10 cellular contexts compared by ENCODE assay signal in the genomic region with DNA sequence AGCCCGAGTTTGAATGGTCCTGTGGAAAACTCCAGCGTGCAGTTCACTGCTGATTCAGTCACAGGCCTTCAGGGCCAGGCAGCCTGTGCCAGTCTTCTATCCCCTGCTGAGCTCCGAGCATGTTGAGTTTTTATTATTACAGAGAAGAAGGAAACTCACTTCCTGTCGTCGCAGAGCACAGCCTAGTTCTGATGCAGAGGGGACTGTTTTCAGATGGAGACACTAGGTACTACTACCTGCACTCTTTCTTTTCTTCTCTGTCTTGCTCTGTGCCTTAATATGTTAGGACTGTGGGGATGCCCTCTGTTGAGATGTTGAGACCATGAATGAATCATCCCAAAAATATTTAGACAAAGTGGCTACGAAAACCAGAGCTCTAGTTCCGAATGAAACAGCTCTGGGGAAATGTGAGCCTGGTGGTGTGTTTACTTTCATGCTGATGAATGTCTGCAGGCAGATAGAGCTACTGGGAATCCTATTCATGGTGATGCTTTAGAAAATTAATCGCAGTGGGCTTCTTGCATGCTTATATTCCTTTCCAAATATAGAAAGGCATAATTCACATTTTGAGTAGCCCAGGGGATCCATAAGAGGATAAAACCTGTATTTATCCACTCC. TPM values are rescaled to one million over a fixed set of nuclear protein-coding genes. Genes with fewer than 3 reads are reported as not detected.
DNase-seq lines count a peak whose midpoint lies in the region; ATAC-seq and TF ChIP-seq lines count a peak whose summit lies in the region.
"Had no signal": no experiment of that assay in that cellular context is flagged by ENCODE, and none has a peak within 500 bp of the region (broad histone marks: within the 10 kb centered on the region; RNA-seq: fewer than 3 reads in every experiment).

No MANE protein-coding gene starts in this region.

- TF ChIP-seq EP300 in ovary (IDR thresholded peaks at IDR 0.05): no peak

- intact Hi-C loops in cardiac septum (cut with DNase I) (loop anchor here (5.0 kb wide), 1 partner anchor 88 kb away; no protein-coding TSS in a partner anchor), ovary (cut with DNase I) (loop anchor here in 1 of 4 donors (10.0 kb wide), 1 partner anchor 395 kb away; no protein-coding TSS in a partner anchor)

- peaks cover 66% of the 10 kb centered on the region for H3K4me1 Mint-ChIP-seq in osteocyte (ENCODE audit: unreplicated experiment)

- H3K27me3 Mint-ChIP-seq in osteocyte (ENCODE audit: unreplicated experiment): no peaks in the 10 kb centered on the region

- WGBS in ovary, 3 donors: 66 to 71% (median 69%) methylated on average over 8 of the region's 8 CpGs

- no peak overlapping the region for H3K27ac ChIP-seq in ovary
- H3K27ac ChIP-seq: gastrocnemius medialis had no signal

- peak overlapping the region; percentile 98 for H3K27ac Mint-ChIP-seq in osteocyte (ENCODE audit: unreplicated experiment)

- TF ChIP-seq CTCF in osteocyte (IDR thresholded peaks at IDR 0.05): no peak
- TF ChIP-seq CTCF in ovary (IDR thresholded peaks at IDR 0.05): no peak

- H3K4me3 ChIP-seq in ovary: no peak overlapping the region
- H3K4me3 ChIP-seq: gastrocnemius medialis had no signal

- no peaks in the 10 kb centered on the region for H3K36me3 Mint-ChIP-seq in osteocyte (ENCODE audit: unreplicated experiment)

- peak; percentile 80 for DNase-seq in ELR (ENCODE audit: low read depth)
- peak; percentile 23 for DNase-seq in NCI-H226
- DNase-seq in dedifferentiated amniotic fluid mesenchymal stem cell (ENCODE audit: extremely low spot score): peak; percentile 73
- no peak for DNase-seq in osteocyte (ENCODE audit: extremely low spot score, unreplicated experiment)
- no peak for DNase-seq in NCI-H774 (lab: John Stamatoyannopoulos, UW)
- no peak for DNase-seq in cardiac septum (ENCODE audit: low spot score)
- DNase-seq in ovary: no peak
- DNase-seq: gastrocnemius medialis had no signal

- H3K9me3 Mint-ChIP-seq in osteocyte (ENCODE audit: unreplicated experiment): no peaks in the 10 kb centered on the region

- H3K27me3 ChIP-seq in ovary: no peaks in the 10 kb centered on the region
- H3K27me3 ChIP-seq: gastrocnemius medialis had no signal

- no peaks in the 10 kb centered on the region for H3K9me3 ChIP-seq in ovary
- H3K9me3 ChIP-seq: gastrocnemius medialis had no signal

- H3K36me3 ChIP-seq in ovary: no peaks in the 10 kb centered on the region
- H3K36me3 ChIP-seq: gastrocnemius medialis had no signal

- no peak for TF ChIP-seq POLR2A in ovary (IDR thresholded peaks at IDR 0.05)

- ATAC-seq in GM21576 (IDR thresholded peaks at IDR 0.05; ENCODE audit: unreplicated experiment): no peak
- ATAC-seq: gastrocnemius medialis had no signal

- peaks cover 6% of the 10 kb centered on the region for H3K4me1 ChIP-seq in ovary (ENCODE audit: insufficient read depth)

- peak overlapping the region; percentile 66 for H3K4me3 Mint-ChIP-seq in osteocyte (ENCODE audit: unreplicated experiment)

RNA-seq across cellular contexts. Expression of a gene that starts 29.6 kb away (rescaled TPM):
- total RNA-seq in osteocyte (30.1 and 34.2 TPM in 2 replicates), cardiac septum (5.9 TPM), ovary (10 to 100 TPM in 5 of 7 donors, 1 to 10 TPM in 2; 8.0 to 18.3 (median 12.8) TPM)
- polyA plus RNA-seq in ovary: 10 to 100 TPM; 13.8 to 24.7 TPM

RNA-seq across cellular contexts. Expression of a gene that starts 42.2 kb away (rescaled TPM):
- 0.11 TPM in 1 of 2 replicates, not detected in the other for total RNA-seq in osteocyte
- not detected for total RNA-seq in cardiac septum
- 1 to 10 TPM in 3 of 7 donors, under 1 TPM in 3, not detected in 1; 0.13 to 5.7 (median 0.91) TPM for total RNA-seq in ovary
- under 1 TPM in 1 of 2 donors, not detected in 1; 0.01 TPM for polyA plus RNA-seq in ovary
- total RNA-seq: gastrocnemius medialis, temporal lobe had no signal

RNA-seq across cellular contexts. Expression of a gene that starts 45.5 kb away (rescaled TPM):
- total RNA-seq in osteocyte: not detected in 2 replicates
- 1,029 TPM for total RNA-seq in cardiac septum
- total RNA-seq in ovary: under 1 TPM in 6 of 7 donors, not detected in 1; 0.05 to 0.25 (median 0.12) TPM
- polyA plus RNA-seq in ovary: under 1 TPM in 1 of 2 donors, not detected in 1; 0.02 TPM
- total RNA-seq: temporal lobe had no signal

Comparison
In these comparisons a context has a peak if more than half of its experiments do, and no peak if none do; other contexts are left out.
1. DNase-seq: peak in ELR (single experiment), NCI-H226 (single experiment) and dedifferentiated amniotic fluid mesenchymal stem cell (single experiment); none in osteocyte (single experiment), NCI-H774 (single experiment), cardiac septum (single experiment) and ovary (0 of 5).
2. RNA of a gene that starts 45.5 kb away (total RNA-seq): 1,029 TPM in cardiac septum (single experiment); 0.05 to 0.25 TPM in ovary and not detected in osteocyte; every median in the first group is over 100 times any median in the second.